ENCODE assay signal across 12 cellular contexts in the genomic region with DNA sequence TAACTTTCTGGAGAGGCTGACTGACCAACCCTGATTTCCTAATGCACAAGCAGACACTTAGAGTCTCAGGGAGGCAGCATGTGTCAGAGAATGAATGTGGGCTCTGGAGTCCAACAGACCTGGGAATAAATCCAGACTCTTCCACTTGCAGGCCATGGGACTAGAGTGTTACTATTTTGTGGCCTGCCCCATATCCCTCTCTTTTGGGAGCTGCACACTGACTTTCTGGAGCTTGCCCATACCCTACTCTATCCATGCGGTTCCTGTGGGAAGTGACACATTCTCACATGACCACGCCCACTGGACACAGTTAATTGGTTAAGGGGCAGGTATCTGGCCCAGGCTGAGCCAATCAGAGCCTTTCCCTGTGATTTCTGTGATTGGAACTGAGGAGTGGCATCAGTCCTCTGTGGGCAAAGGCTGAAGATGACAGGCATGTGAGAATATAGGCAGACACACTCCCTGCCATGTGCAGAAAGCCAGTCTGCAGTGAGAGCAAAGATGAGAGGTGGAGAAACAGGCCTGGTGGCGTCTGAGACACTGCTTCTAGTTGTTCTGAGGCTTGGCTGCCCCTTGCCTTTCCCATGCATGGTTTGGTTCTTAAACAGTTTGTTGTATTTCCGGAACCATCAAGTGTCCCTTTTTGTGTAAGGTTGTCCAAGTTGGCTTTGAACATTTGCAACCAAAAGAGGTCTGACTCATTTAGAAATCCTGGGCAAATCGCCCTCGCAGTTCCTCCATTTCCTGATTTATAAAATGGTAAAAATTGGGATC.
DNase-seq lines count a peak whose midpoint lies in the region; ATAC-seq and TF ChIP-seq lines count a peak whose summit lies in the region.
"Had no signal": no experiment of that assay in that cellular context is flagged by ENCODE, and none has a peak within 500 bp of the region (broad histone marks: within the 10 kb centered on the region; RNA-seq: fewer than 3 reads in every experiment).

No MANE protein-coding gene starts in this region.

- H3K27ac Mint-ChIP-seq in activated CD4-positive, alpha-beta T cell treated with anti-CD3 and anti-CD28 coated beads for 36 hours, result no peak overlapping the region
- H3K27ac Mint-ChIP-seq in progenitor cell of endocrine pancreas, result no peak overlapping the region
- H3K27ac Mint-ChIP-seq: activated naive CD8-positive, alpha-beta T cell treated with anti-CD3 and anti-CD28 coated beads, Interleukin-2, amount 50 U/mL, for 24 hours had no signal

- POLR2A ChIA-PET in activated CD4-positive, alpha-beta T cell treated with anti-CD3 and anti-CD28 coated beads for 36 hours (lab: Charles Lee), result no interaction called here

- peak; percentile 19 for ATAC-seq in activated CD4-positive, alpha-beta T cell treated with anti-CD3 and anti-CD28 coated beads for 36 hours
- ATAC-seq in HG02798 (IDR thresholded peaks at IDR 0.05; ENCODE audit: poor library complexity, unreplicated experiment), result no peak
- ATAC-seq: activated naive CD8-positive, alpha-beta T cell treated with anti-CD3 and anti-CD28 coated beads, Interleukin-2, amount 50 U/mL, for 24 hours had no signal

- DNase-seq in activated CD4-positive, alpha-beta T cell treated with anti-CD3 and anti-CD28 coated beads for 36 hours, result no peak
- DNase-seq in activated CD4-positive, alpha-beta T cell treated with anti-CD3 and anti-CD28 coated beads, Interleukin-2, amount 50 U/mL, for 48 hours, result no peak
- DNase-seq in RPMI7951 (ENCODE audit: low read depth), result peak; percentile 59
- peak; percentile 32 for DNase-seq in fibroblast of pulmonary artery (ENCODE audit: low read depth)
- peak; percentile 85 for DNase-seq in stromal cell of bone marrow (ENCODE audit: low read depth)
- DNase-seq in effector CD8-positive, alpha-beta T cell (lab: John Stamatoyannopoulos, UW), result no peak
- no peak for DNase-seq in progenitor cell of endocrine pancreas (ENCODE audit: low spot score, unreplicated experiment)
- DNase-seq: activated naive CD8-positive, alpha-beta T cell treated with anti-CD3 and anti-CD28 coated beads, Interleukin-2, amount 50 U/mL, for 24 hours; kidney; NCI-H187; SHP77 had no signal

- no peak overlapping the region for H3K4me3 ChIP-seq in fibroblast of pulmonary artery (replicated peaks; ENCODE audit: low read depth, low read length)

- intact Hi-C loops in activated CD4-positive, alpha-beta T cell treated with anti-CD3 and anti-CD28 coated beads for 36 hours (cut with DNase I, micrococcal nuclease), result no loop called here

- TF ChIP-seq CTCF in fibroblast of pulmonary artery (IDR thresholded peaks at IDR 0.05; ENCODE audit: low read length, missing control alignments) (no peak), progenitor cell of endocrine pancreas (IDR thresholded peaks at IDR 0.05; ENCODE audit: unreplicated experiment) (no peak)

- H3K4me1 Mint-ChIP-seq in activated CD4-positive, alpha-beta T cell treated with anti-CD3 and anti-CD28 coated beads for 36 hours, result no peaks in the 10 kb centered on the region
- no peaks in the 10 kb centered on the region for H3K4me1 Mint-ChIP-seq in progenitor cell of endocrine pancreas (ENCODE audit: low read depth)
- H3K4me1 Mint-ChIP-seq: activated naive CD8-positive, alpha-beta T cell treated with anti-CD3 and anti-CD28 coated beads, Interleukin-2, amount 50 U/mL, for 24 hours had no signal

- CTCF ChIA-PET in activated CD4-positive, alpha-beta T cell treated with anti-CD3 and anti-CD28 coated beads for 36 hours (lab: Charles Lee), result no interaction called here

- H3K27me3 Mint-ChIP-seq in activated CD4-positive, alpha-beta T cell treated with anti-CD3 and anti-CD28 coated beads for 36 hours, result no peaks in the 10 kb centered on the region
- H3K27me3 Mint-ChIP-seq in progenitor cell of endocrine pancreas, result peaks cover 4% of the 10 kb centered on the region

- no peak overlapping the region for H3K4me3 Mint-ChIP-seq in activated CD4-positive, alpha-beta T cell treated with anti-CD3 and anti-CD28 coated beads for 36 hours
- H3K4me3 Mint-ChIP-seq in progenitor cell of endocrine pancreas (ENCODE audit: low read depth), result no peak overlapping the region
- H3K4me3 Mint-ChIP-seq: activated naive CD8-positive, alpha-beta T cell treated with anti-CD3 and anti-CD28 coated beads, Interleukin-2, amount 50 U/mL, for 24 hours had no signal

- H3K9me3 Mint-ChIP-seq in activated CD4-positive, alpha-beta T cell treated with anti-CD3 and anti-CD28 coated beads for 36 hours (ENCODE audit: low read depth), result no peaks in the 10 kb centered on the region
- peaks cover 10% of the 10 kb centered on the region for H3K9me3 Mint-ChIP-seq in progenitor cell of endocrine pancreas (ENCODE audit: low read depth)

- H3K36me3 Mint-ChIP-seq in activated CD4-positive, alpha-beta T cell treated with anti-CD3 and anti-CD28 coated beads for 36 hours (ENCODE audit: low read depth), result no peaks in the 10 kb centered on the region
- no peaks in the 10 kb centered on the region for H3K36me3 Mint-ChIP-seq in progenitor cell of endocrine pancreas (ENCODE audit: insufficient read depth)

Comparison
In these comparisons a context has a peak if more than half of its experiments do, and no peak if none do; other contexts are left out.
1. DNase-seq: peak in RPMI7951 (single experiment), fibroblast of pulmonary artery (single experiment) and stromal cell of bone marrow (single experiment); none in activated CD4-positive, alpha-beta T cell treated with anti-CD3 and anti-CD28 coated beads for 36 hours (single experiment), activated CD4-positive, alpha-beta T cell treated with anti-CD3 and anti-CD28 coated beads, Interleukin-2, amount 50 U/mL, for 48 hours (0 of 2), effector CD8-positive, alpha-beta T cell (single experiment) and progenitor cell of endocrine pancreas (single experiment).